In genomic region chr7:76300210-76300731, GRCh38 we compare ENCODE assay signal across 9 cellular contexts. TPM values are rescaled to one million over a fixed set of nuclear protein-coding genes. Genes with fewer than 3 reads are reported as not detected.
DNase-seq lines count a peak whose midpoint lies in the region; ATAC-seq, FAIRE-seq and TF ChIP-seq lines count a peak whose summit lies in the region.
"Had no signal": no experiment of that assay in that cellular context is flagged by ENCODE, and none has a peak within 500 bp of the region (broad histone marks: within the 10 kb centered on the region; RNA-seq: fewer than 3 reads in every experiment).

No MANE protein-coding gene starts in this region.

- no peak overlapping the region for H3K9ac ChIP-seq in adipocyte (ENCODE audit: low read length)

- H3K4me1 ChIP-seq in adipocyte (ENCODE audit: control insufficient read depth, insufficient read depth, low read length) (peaks cover 39% of the 10 kb centered on the region), stomach (peaks cover 44 to 76% (median 65%) of the 10 kb centered on the region in 4 donors)

- H3K36me3 ChIP-seq in adipocyte (ENCODE audit: control insufficient read depth, insufficient read depth, low read length, severe bottlenecking) (peaks cover 10% of the 10 kb centered on the region), stomach (peaks cover 0 to 11% (median 6%) of the 10 kb centered on the region in 4 donors)

- H3K27me3 ChIP-seq in adipocyte (replicated peaks; ENCODE audit: control insufficient read depth, insufficient read depth, low read length) (no peaks in the 10 kb centered on the region), stomach (no peaks in the 10 kb centered on the region)

- H3K9me3 ChIP-seq in adipocyte (ENCODE audit: control insufficient read depth, low read length) (no peaks in the 10 kb centered on the region), stomach (no peaks in the 10 kb centered on the region)

- TF ChIP-seq POLR2A in stomach (IDR thresholded peaks at IDR 0.05): no peak

- FAIRE-seq in frontal cortex (lab: Jason Lieb, UNC): no peak
- FAIRE-seq: TTC549 had no signal

- H3K27ac ChIP-seq in stomach: peak overlapping the region; percentile 7 to 99 (median 49)

- no peak for TF ChIP-seq EP300 in stomach (IDR thresholded peaks at IDR 0.05)

- DNase-seq in LHCN-M2 (ENCODE audit: low read depth): peak; percentile 73
- DNase-seq in adipocyte (ENCODE audit: low read depth): peak; percentile 56
- peak; percentile 67 to 80 for DNase-seq in foreskin fibroblast
- DNase-seq in stomach: peak; percentile 65
- DNase-seq in GM13976 (ENCODE audit: low spot score): no peak
- no peak for DNase-seq in NCI-H1436 (lab: John Stamatoyannopoulos, UW)
- DNase-seq in frontal cortex (ENCODE audit: low spot score in 2 of 2): no peak

- TF ChIP-seq CTCF in foreskin fibroblast (IDR thresholded peaks at IDR 0.05; ENCODE audit: low read depth, low read length): no peak
- TF ChIP-seq CTCF in stomach (IDR thresholded peaks at IDR 0.05): no peak
- no peak for TF ChIP-seq CTCF in GM13976 (IDR thresholded peaks at IDR 0.05; ENCODE audit: borderline replicate concordance, control extremely low read depth, extremely low read depth, insufficient read depth, missing control alignments)

- intact Hi-C loops in stomach (cut with DNase I; ENCODE audit: low total_unique reads): no loop called here

- no peak for ATAC-seq in GM19452 (IDR thresholded peaks at IDR 0.05; ENCODE audit: unreplicated experiment)

- 68 to 90% (median 78%) methylated on average over 7 of the region's 7 CpGs for WGBS in stomach, 5 donors

- no peak overlapping the region for H3K4me3 ChIP-seq in adipocyte (ENCODE audit: low read length)
- no peak overlapping the region for H3K4me3 ChIP-seq in foreskin fibroblast (ENCODE audit: low read depth in 1 of 2, low read length in 2 of 2)
- H3K4me3 ChIP-seq in stomach: no peak overlapping the region

- in situ Hi-C loops in GM13976 (cut with MboI; ENCODE audit: low sequenced_read_pairs, unreplicated experiment): no loop called here

RNA-seq across cellular contexts. Expression of gene HSPB1, which starts 2.2 kb away (rescaled TPM):
- 189 and 208 TPM in 2 replicates for total RNA-seq in LHCN-M2 (2014; rRNA removed)
- polyA plus RNA-seq in LHCN-M2 (2012): 1,772 TPM
- 1,000 to 10,000 TPM in 1 of 5 donors, 100 to 1,000 TPM in 3, 10 to 100 TPM in 1; 21.8 to 2,022 (median 373) TPM for total RNA-seq in stomach
- 1,000 to 10,000 TPM in 1 of 3 donors, 100 to 1,000 TPM in 2; 320 to 2,297 (median 486) TPM for polyA plus RNA-seq in stomach
- total RNA-seq in frontal cortex: 2.4 TPM

RNA-seq across cellular contexts. Expression of gene YWHAG, which starts 58.5 kb away (rescaled TPM):
- total RNA-seq in LHCN-M2 (2014; rRNA removed): 130 and 167 TPM in 2 replicates
- polyA plus RNA-seq in LHCN-M2 (2012): 152 TPM
- total RNA-seq in stomach: 10 to 100 TPM; 28.6 to 64.6 (median 56.2) TPM
- polyA plus RNA-seq in stomach: 10 to 100 TPM; 26.7 to 42.5 (median 41.2) TPM
- total RNA-seq in frontal cortex: 404 TPM

Comparison
In these comparisons a context has a peak if more than half of its experiments do, and no peak if none do; other contexts are left out.
1. DNase-seq: peak in LHCN-M2 (single experiment), adipocyte (single experiment), foreskin fibroblast (2 of 2) and stomach (single experiment); none in GM13976 (single experiment), NCI-H1436 (single experiment) and frontal cortex (0 of 2).